8 cellular contexts compared by ENCODE assay signal in genomic region chr5:181204561-181205401, GRCh38. TPM values are rescaled to one million over a fixed set of nuclear protein-coding genes. Genes with fewer than 3 reads are reported as not detected.
A peak's percentile ranks its signal among the peaks of the same experiment; 100 is the strongest.
DNase-seq lines count a peak whose midpoint lies in the region; ATAC-seq, FAIRE-seq and TF ChIP-seq lines count a peak whose summit lies in the region.

Gene TRIM7, minus strand, starts transcription at chr5:181205196. Its CDS starts 86 bp downstream, at chr5:181205110.

- FAIRE-seq in GM19239 (lab: Jason Lieb, UNC), result no peak

- ATAC-seq in omental fat pad (ENCODE audit: low FRiP score) (peak; percentile 37), GM19351 (IDR thresholded peaks at IDR 0.05; ENCODE audit: unreplicated experiment) (no peak)

- DNase-seq in GM20000 (ENCODE audit: low spot score) (peak; percentile 67), fibroblast of the aortic adventitia (ENCODE audit: low read depth) (no peak), omental fat pad (ENCODE audit: low spot score) (no peak), hippocampal formation (lab: John Stamatoyannopoulos, UW) (no peak), GM19239 (ENCODE audit: insufficient read length, low spot score) (no peak)
- DNase-seq in activated CD4-positive, CD25-positive, alpha-beta regulatory T cell treated with anti-CD3 and anti-CD28 coated beads, Interleukin-2, amount 50 U/mL, for 72 hours, result no peak

- H3K4me3 ChIP-seq in WI38 (ENCODE audit: low read depth, low read length) (peak within 1 kb of the TSS; percentile 64), fibroblast of the aortic adventitia (ENCODE audit: low read depth, low read length) (peak within 1 kb of the TSS; percentile 63)

- TF ChIP-seq CTCF in GM20000 (IDR thresholded peaks at IDR 0.05; ENCODE audit: extremely low read depth, missing control alignments), result no peak
- no peak for TF ChIP-seq CTCF in WI38 (IDR thresholded peaks at IDR 0.05; ENCODE audit: low read depth, low read length)
- no peak for TF ChIP-seq CTCF in fibroblast of the aortic adventitia (IDR thresholded peaks at IDR 0.05; ENCODE audit: insufficient read depth, low read length)
- TF ChIP-seq CTCF in omental fat pad (IDR thresholded peaks at IDR 0.05), result no peak

RNA-seq across cellular contexts. Expression of gene TRIM7, which starts in this region (rescaled TPM):
- total RNA-seq in fibroblast of the aortic adventitia (ENCODE audit: low replicate concordance) (0.74 and 3.3 TPM in 2 replicates), omental fat pad (1 to 10 TPM in 2 of 4 donors, under 1 TPM in 2; 0.79 to 2.9 (median 1.1) TPM)
